ENCODE assay signal across 10 cellular contexts in the genomic region with DNA sequence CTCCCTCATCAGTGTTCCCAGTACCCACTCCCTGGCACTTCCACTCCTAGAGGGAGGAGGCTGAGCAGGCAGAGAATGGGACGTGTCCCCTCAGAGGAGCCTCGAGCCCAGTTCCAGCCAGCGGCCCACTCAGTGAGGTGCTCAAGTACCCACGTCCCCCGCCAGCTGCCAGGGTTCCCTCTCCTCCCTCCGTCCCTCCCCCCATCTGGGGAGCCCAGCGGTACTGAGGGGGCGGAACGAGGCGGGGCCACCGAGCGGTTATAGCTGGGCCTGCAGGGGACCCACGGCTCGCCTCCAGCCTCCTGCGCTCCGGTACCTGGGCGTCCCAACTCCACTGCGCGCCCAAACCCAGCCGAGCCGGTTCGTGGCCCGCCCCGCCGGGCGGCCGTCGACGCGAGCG. TPM values are rescaled to one million over a fixed set of nuclear protein-coding genes. Genes with fewer than 3 reads are reported as not detected.
DNase-seq lines count a peak whose midpoint lies in the region; ATAC-seq and TF ChIP-seq lines count a peak whose summit lies in the region.
"Had no signal": no experiment of that assay in that cellular context is flagged by ENCODE, and none has a peak within 500 bp of the region (broad histone marks: within the 10 kb centered on the region; RNA-seq: fewer than 3 reads in every experiment).

A gene (plus strand): TSS at position 286 of the 400 bp plus-strand sequence.

- peaks cover 4% of the 10 kb centered on the region for H3K4me1 Mint-ChIP-seq in endothelial cell (ENCODE audit: unreplicated experiment)

- peak within 1 kb of the TSS; percentile 82 for H3K4me3 Mint-ChIP-seq in endothelial cell (ENCODE audit: unreplicated experiment)

- H3K9ac ChIP-seq in NT2/D1 (ENCODE audit: insufficient read length, low read depth), result peak within 1 kb of the TSS; percentile 79

- H3K4me3 ChIP-seq in NT2/D1 (ENCODE audit: insufficient read length, low read depth), result peak within 1 kb of the TSS; percentile 56

- H3K9me3 ChIP-seq in NT2/D1 (ENCODE audit: insufficient read depth, low read length), result no peaks in the 10 kb centered on the region

- no peaks in the 10 kb centered on the region for H3K9me3 Mint-ChIP-seq in endothelial cell (ENCODE audit: unreplicated experiment)
- H3K9me3 Mint-ChIP-seq: CD4-positive, alpha-beta memory T cell had no signal

- no peaks in the 10 kb centered on the region for H3K36me3 Mint-ChIP-seq in endothelial cell (ENCODE audit: low read depth, unreplicated experiment)
- H3K36me3 Mint-ChIP-seq: CD4-positive, alpha-beta memory T cell had no signal

- H3K36me3 ChIP-seq in NT2/D1 (ENCODE audit: insufficient read depth, insufficient read length, low read length), result no peaks in the 10 kb centered on the region

- no peak for DNase-seq in activated CD4-positive, CD25-positive, alpha-beta regulatory T cell treated with anti-CD3 and anti-CD28 coated beads, Interleukin-2, amount 50 U/mL, for 72 hours
- DNase-seq in NT2/D1 (ENCODE audit: low read depth, low spot score) (no peak), endothelial cell (ENCODE audit: low spot score) (no peak), GM19240 (ENCODE audit: insufficient read length, low spot score) (no peak), NCI-H1048 (lab: John Stamatoyannopoulos, UW) (no peak)
- peak; percentile 32 for DNase-seq in stimulated activated CD4-positive, alpha-beta T cell treated with anti-CD3 and anti-CD28 coated beads, Interleukin-4, amount 100 ng/mL, for 24 hours
- DNase-seq: CD4-positive, alpha-beta memory T cell; SHP77 had no signal

- H3K27ac Mint-ChIP-seq in endothelial cell (ENCODE audit: unreplicated experiment), result no peak within 1 kb of the TSS
- H3K27ac Mint-ChIP-seq: CD4-positive, alpha-beta memory T cell had no signal

- peaks cover 25% of the 10 kb centered on the region for H3K27me3 ChIP-seq in NT2/D1 (ENCODE audit: insufficient read depth, insufficient read length)

- TF ChIP-seq CTCF in endothelial cell (IDR thresholded peaks at IDR 0.05; ENCODE audit: unreplicated experiment), result no peak

- H3K27me3 Mint-ChIP-seq in endothelial cell (ENCODE audit: unreplicated experiment), result peaks cover 19% of the 10 kb centered on the region

- ATAC-seq in activated CD4-positive, CD25-positive, alpha-beta regulatory T cell treated with anti-CD3 and anti-CD28 coated beads, Interleukin-2, amount 50 U/mL, for 24 hours, result peak; percentile 22
- no peak for ATAC-seq in HG02970 (IDR thresholded peaks at IDR 0.05; ENCODE audit: low FRiP score, unreplicated experiment)

- H3K4me1 ChIP-seq in NT2/D1 (ENCODE audit: insufficient read depth, insufficient read length), result peaks cover 14% of the 10 kb centered on the region

RNA-seq across cellular contexts. Expression of the gene that starts here (rescaled TPM):
- total RNA-seq in endothelial cell (ENCODE audit: unreplicated experiment), result 0.82 TPM
- total RNA-seq: CD4-positive, alpha-beta memory T cell had no signal
